23 cellular contexts compared by ENCODE assay signal in genomic region chr7:65250216-65250615, GRCh38.
DNase-seq lines count a peak whose midpoint lies in the region; ATAC-seq and TF ChIP-seq lines count a peak whose summit lies in the region.
"Had no signal": no experiment of that assay in that cellular context is flagged by ENCODE, and none has a peak within 500 bp of the region (broad histone marks: within the 10 kb centered on the region; RNA-seq: fewer than 3 reads in every experiment).

No MANE protein-coding gene starts in this region.

- H3K27ac ChIP-seq in HUES6 (ENCODE audit: low read depth, low read length) = no peak overlapping the region
- no peak overlapping the region for H3K27ac ChIP-seq in A673 (ENCODE audit: low read depth, low read length, poor library complexity, severe bottlenecking)
- H3K27ac ChIP-seq in aorta (ENCODE audit: low read depth in 1 of 2, low read length in 2 of 2) = no peak overlapping the region
- H3K27ac ChIP-seq: 22Rv1, BLaER1, hepatocyte, RWPE1 had no signal

- WGBS in aorta, 2 donors = 85 to 87% methylated on average over 3 of the region's 3 CpGs

- POLR2A ChIA-PET in A673 (lab: Charles Lee; ENCODE audit: low non-redundant PET) = no interaction called here

- H3K27me3 ChIP-seq in HUES6 (ENCODE audit: control insufficient read depth, insufficient read depth, low read length) (no peaks in the 10 kb centered on the region), A673 (replicated peaks; ENCODE audit: insufficient read depth, low read depth, low read length, poor library complexity) (no peaks in the 10 kb centered on the region), aorta (ENCODE audit: control insufficient read depth in 1 of 2, insufficient read depth in 2 of 2, low read length in 1 of 2) (no peaks in the 10 kb centered on the region)
- H3K27me3 ChIP-seq: BLaER1, hepatocyte had no signal

- intact Hi-C loops in natural killer cell (cut with micrococcal nuclease) = no loop called here
- intact Hi-C loops in A673 (cut with micrococcal nuclease; ENCODE audit: unreplicated experiment) = no loop called here
- intact Hi-C loops in aorta (cut with DNase I) = no loop called here

- H3K4me3 ChIP-seq in HUES6 (ENCODE audit: low read depth, low read length) (peak overlapping the region; percentile 78; the same call in 1 of the 2 replicates), A673 (ENCODE audit: low read depth, low read length, poor library complexity, severe bottlenecking) (no peak overlapping the region), aorta (ENCODE audit: low read length in 2 of 2) (no peak overlapping the region)
- H3K4me3 ChIP-seq: BLaER1, GM12878, hepatocyte, lung had no signal

- BruUV-seq in A673 (replicated peaks; lab: Mats Ljungman, UMichigan) = no TSS peak

- H3K4me1 Mint-ChIP-seq in brain (peaks cover 15% of the 10 kb centered on the region), natural killer cell (peaks cover 5 to 20% of the 10 kb centered on the region in 2 donors)

- H3K4me1 ChIP-seq in HUES6 (ENCODE audit: control insufficient read depth, insufficient read depth, low read length) = peaks cover 15% of the 10 kb centered on the region
- no peaks in the 10 kb centered on the region for H3K4me1 ChIP-seq in A673 (ENCODE audit: insufficient read depth, low read length, poor library complexity, severe bottlenecking)
- H3K4me1 ChIP-seq in aorta (ENCODE audit: control insufficient read depth in 1 of 2, insufficient read depth in 2 of 2, low read length in 2 of 2) = no peaks in the 10 kb centered on the region
- H3K4me1 ChIP-seq: BLaER1 had no signal

- H3K27me3 Mint-ChIP-seq in brain (peaks cover 22% of the 10 kb centered on the region), natural killer cell (ENCODE audit: low read depth in 2 of 2) (peaks cover 0 to 6% of the 10 kb centered on the region in 2 donors)

- H3K36me3 Mint-ChIP-seq in brain (no peaks in the 10 kb centered on the region), natural killer cell (no peaks in the 10 kb centered on the region)

- no peak for ATAC-seq in natural killer cell
- ATAC-seq in GM18868 (IDR thresholded peaks at IDR 0.05; ENCODE audit: unreplicated experiment) = no peak
- ATAC-seq in aorta (ENCODE audit: low FRiP score) = no peak
- ATAC-seq: GM12878; stimulated activated naive CD8-positive, alpha-beta T cell treated with anti-CD3 and anti-CD28 coated beads, Interleukin-15, amount 100 ng/mL, for 72 hours had no signal

- H3K9me3 ChIP-seq in HUES6 (ENCODE audit: control insufficient read depth, insufficient read depth, low read depth, low read length) (no peaks in the 10 kb centered on the region), A673 (ENCODE audit: low read depth, low read length, poor library complexity, severe bottlenecking) (no peaks in the 10 kb centered on the region), aorta (ENCODE audit: control insufficient read depth, low read length) (no peaks in the 10 kb centered on the region)

- H3K4me3 Mint-ChIP-seq in brain (peak overlapping the region in 4 of 5 experiments; percentile 54 to 96 (median 76)), natural killer cell (peak overlapping the region; percentile 95)
- H3K4me3 Mint-ChIP-seq: HFFc6; stimulated activated naive CD8-positive, alpha-beta T cell treated with anti-CD3 and anti-CD28 coated beads, Interleukin-15, amount 100 ng/mL, for 72 hours had no signal

- H3K9ac ChIP-seq in HUES6 (ENCODE audit: low read length) = no peak overlapping the region
- H3K9ac ChIP-seq: BLaER1 had no signal

- peaks cover 0 to 3% (median 0%) of the 10 kb centered on the region in 5 experiments for H3K9me3 Mint-ChIP-seq in brain
- no peaks in the 10 kb centered on the region for H3K9me3 Mint-ChIP-seq in natural killer cell
- H3K9me3 Mint-ChIP-seq: activated CD4-positive, alpha-beta T cell treated with anti-CD3 and anti-CD28 coated beads, Interleukin-2, amount 10 ng/mL, durations not matched to agents 7 days and 5 days; stimulated activated naive CD8-positive, alpha-beta T cell treated with anti-CD3 and anti-CD28 coated beads, Interleukin-15, amount 100 ng/mL, for 72 hours had no signal

- CTCF ChIA-PET in A673 (lab: Charles Lee) = no interaction called here

- peak; percentile 68 for DNase-seq in DMS79 treated with DMSO at 0.1 percent for 48 hours (lab: John Stamatoyannopoulos, UW)
- DNase-seq in DMS79 (lab: John Stamatoyannopoulos, UW) = no peak
- no peak for DNase-seq in natural killer cell
- DNase-seq in A673 (ENCODE audit: low spot score) = no peak
- DNase-seq in aorta = no peak
- DNase-seq: activated CD4-positive, alpha-beta T cell treated with anti-CD3 and anti-CD28 coated beads, Interleukin-2, amount 10 ng/mL, durations not matched to agents 7 days and 5 days; activated naive CD4-positive, alpha-beta T cell treated with Interleukin-2 at 50 U/mL for 16 hours; GDM1; HFFc6; KBM-7; NCI-H345; small intestine; stimulated activated CD4-positive, alpha-beta T cell treated with anti-CD3 and anti-CD28 coated beads, Interleukin-2, amount 100 ng/mL, for 48 hours; stimulated activated naive CD8-positive, alpha-beta T cell treated with anti-CD3 and anti-CD28 coated beads, Interleukin-15, amount 100 ng/mL, for 72 hours had no signal

- no peaks in the 10 kb centered on the region for H3K36me3 ChIP-seq in HUES6 (ENCODE audit: control insufficient read depth, insufficient read depth, low read length)
- H3K36me3 ChIP-seq in A673 (ENCODE audit: insufficient read depth, low read length, poor library complexity, severe bottlenecking) = no peaks in the 10 kb centered on the region
- no peaks in the 10 kb centered on the region for H3K36me3 ChIP-seq in aorta (ENCODE audit: control insufficient read depth in 1 of 2, insufficient read depth in 2 of 2, low read length in 1 of 2)
- H3K36me3 ChIP-seq: BLaER1 had no signal

- TF ChIP-seq CTCF in brain (conservative IDR thresholded peaks at IDR 0.05) (no peak), natural killer cell (IDR thresholded peaks at IDR 0.05) (no peak), A673 (conservative IDR thresholded peaks at IDR 0.05; ENCODE audit: low read depth, low read length) (no peak)

- H3K27ac Mint-ChIP-seq in brain (no peak overlapping the region), natural killer cell (no peak overlapping the region)
- H3K27ac Mint-ChIP-seq: HFFc6; stimulated activated naive CD8-positive, alpha-beta T cell treated with anti-CD3 and anti-CD28 coated beads, Interleukin-15, amount 100 ng/mL, for 72 hours had no signal
